ENCODE assay signal across 22 cellular contexts in the genomic region with DNA sequence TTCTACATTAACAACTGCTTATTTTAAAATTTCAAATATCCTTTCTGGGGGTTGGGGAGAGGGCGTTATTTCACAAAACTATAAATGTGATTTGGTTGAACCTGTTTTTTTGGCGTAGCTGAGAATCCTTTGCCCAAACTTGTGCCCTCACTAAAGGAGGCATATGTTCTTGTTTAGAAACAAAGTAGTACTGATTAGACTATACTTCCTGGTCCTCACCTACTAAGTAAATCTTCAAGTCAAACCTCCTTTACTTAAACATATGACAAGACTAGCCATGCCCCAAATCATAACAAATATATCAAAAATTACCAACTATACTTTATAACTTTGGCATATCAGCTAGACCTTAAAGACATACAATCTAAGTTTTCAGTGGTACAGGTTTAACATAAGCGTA. TPM values are rescaled to one million over a fixed set of nuclear protein-coding genes. Genes with fewer than 3 reads are reported as not detected.
DNase-seq lines count a peak whose midpoint lies in the region; ATAC-seq, FAIRE-seq and TF ChIP-seq lines count a peak whose summit lies in the region.
"Had no signal": no experiment of that assay in that cellular context is flagged by ENCODE, and none has a peak within 500 bp of the region (broad histone marks: within the 10 kb centered on the region; RNA-seq: fewer than 3 reads in every experiment).

No MANE protein-coding gene starts in this region.

- peaks cover 64% of the 10 kb centered on the region for H3F3A ChIP-seq in MM.1S (ENCODE audit: insufficient read depth, low read length)

- H2AFZ ChIP-seq in MM.1S (ENCODE audit: low read length) = no peak overlapping the region
- H2AFZ ChIP-seq in GM12878 (ENCODE audit: control insufficient read depth, low read depth, low read length) = no peak overlapping the region

- H3K27me3 ChIP-seq in MM.1S (replicated peaks; ENCODE audit: insufficient read depth, low read length) (no peaks in the 10 kb centered on the region), GM12878 (replicated peaks in 1 of 2; ENCODE audit: control insufficient read depth in 2 of 2, insufficient read depth in 2 of 2, low read length in 1 of 2) (no peaks in the 10 kb centered on the region), upper lobe of left lung (no peaks in the 10 kb centered on the region), HAP-1 (ENCODE audit: low read depth) (no peaks in the 10 kb centered on the region)
- H3K27me3 ChIP-seq: BLaER1 treated with 17β-estradiol and CSF1 and Interleukin-3, amounts not matched to agents 10 nM and 100 nM had no signal

- no peak for TF ChIP-seq RAD21 in GM12878 (IDR thresholded peaks at IDR 0.05; ENCODE audit: insufficient read depth, low read depth, low read length)

- H3K27ac ChIP-seq in MM.1S (ENCODE audit: low read length) (no peak overlapping the region), GM12878 (ENCODE audit: control insufficient read depth, insufficient read depth) (no peak overlapping the region), upper lobe of left lung (no peak overlapping the region)
- H3K27ac ChIP-seq: BLaER1 treated with 17β-estradiol and CSF1 and Interleukin-3, amounts not matched to agents 10 nM and 100 nM had no signal

- H3K9ac ChIP-seq in MM.1S (ENCODE audit: low read length) (no peak overlapping the region), GM12878 (ENCODE audit: control insufficient read depth, insufficient read depth, low read length) (no peak overlapping the region)
- H3K9ac ChIP-seq: BLaER1 treated with 17β-estradiol and CSF1 and Interleukin-3, amounts not matched to agents 10 nM and 100 nM; SK-N-SH had no signal

- H3K79me2 ChIP-seq in MM.1S (ENCODE audit: low read length) = peaks cover 99% of the 10 kb centered on the region
- H3K79me2 ChIP-seq in GM12878 (ENCODE audit: control insufficient read depth, insufficient read depth, low read length) = peaks cover 92% of the 10 kb centered on the region

- peaks cover 58% of the 10 kb centered on the region for H3K4me1 ChIP-seq in MM.1S (ENCODE audit: low read length)
- H3K4me1 ChIP-seq in GM12878 (ENCODE audit: control insufficient read depth, insufficient read depth, low read length) = peaks cover 20% of the 10 kb centered on the region
- peaks cover 23 to 25% (median 24%) of the 10 kb centered on the region in 4 donors for H3K4me1 ChIP-seq in upper lobe of left lung
- peaks cover 10% of the 10 kb centered on the region for H3K4me1 ChIP-seq in HAP-1

- DNase-seq in MM.1S (no peak), GM12878 (ENCODE audit: low read depth, low spot score) (no peak), left colon (no peak), upper lobe of left lung (no peak), NCI-H446 (lab: John Stamatoyannopoulos, UW) (no peak), HAP-1 (ENCODE audit: low spot score in 2 of 2) (no peak)
- DNase-seq: Caco-2; CD4-positive, alpha-beta memory T cell; DMS 273 treated with DMSO at 0.1 percent for 48 hours; DMS79 treated with DMSO at 0.1 percent for 48 hours; GOT3; Karpas-422; NCI-H1417; NCI-H1694 treated with DMSO at 0.1 percent for 48 hours; NCI-H2081 treated with DMSO at 0.1 percent for 48 hours; NCI-H2171 treated with DMSO at 0.1 percent for 48 hours; NCI-H526 treated with DMSO at 0.1 percent for 48 hours; SIG-M5; SK-N-SH had no signal

- CTCF ChIA-PET in GM12878 (lab: Yijun Ruan, JAX) = interaction anchor here (1.4 to 7.3 kb wide), 3 partner anchors 14 to 49 kb away, joined by 3 to 45 read pairs (median 36); no protein-coding TSS in a partner anchor

- POLR2A ChIA-PET in GM12878 (lab: Charles Lee) = interaction anchor here (0.7 to 6.9 kb wide), 6 partner anchors 10 to 26 kb away, joined by 4 to 62 read pairs (median 12); no protein-coding TSS in a partner anchor

- TF ChIP-seq POLR2A in GM12878 (IDR thresholded peaks at IDR 0.05; ENCODE audit: low read depth, low read length) (no peak), upper lobe of left lung (IDR thresholded peaks at IDR 0.05) (no peak)

- ATAC-seq in GM12878 (no peak), left colon (peak; percentile 67), GM21390 (IDR thresholded peaks at IDR 0.05; ENCODE audit: unreplicated experiment) (no peak), upper lobe of left lung (ENCODE audit: low FRiP score in 2 of 2) (no peak)

- peak overlapping the region; percentile 51; the same call in 1 of the 2 replicates for H3K4me2 ChIP-seq in MM.1S (ENCODE audit: low read depth, low read length)
- peak overlapping the region; percentile 28; the same call in 1 of the 2 replicates for H3K4me2 ChIP-seq in GM12878 (ENCODE audit: control insufficient read depth, insufficient read depth)
- H3K4me2 ChIP-seq: SK-N-SH had no signal

- 92% methylated on average over 3 of the region's 3 CpGs for WGBS in GM12878 (ENCODE audit: insufficient coverage, insufficient replicate concordance, low lambda C conversion rate, missing lambda C conversion rate)
- WGBS in upper lobe of left lung, 2 donors = 87 to 88% methylated on average over 3 of the region's 3 CpGs

- no peaks in the 10 kb centered on the region for H4K20me1 ChIP-seq in MM.1S (ENCODE audit: insufficient read depth, low read length)
- H4K20me1 ChIP-seq in GM12878 (ENCODE audit: control insufficient read depth, insufficient read depth) = no peaks in the 10 kb centered on the region; the same call in 1 of the 2 replicates

- H3K36me3 ChIP-seq in MM.1S (replicated peaks; ENCODE audit: insufficient read depth, low read length) (no peaks in the 10 kb centered on the region), GM12878 (ENCODE audit: control insufficient read depth in 2 of 2, insufficient read depth in 2 of 2, low read length in 1 of 2) (peaks cover 0 to 4% of the 10 kb centered on the region in 2 experiments; a peak in 1 of 4 replicates), upper lobe of left lung (no peaks in the 10 kb centered on the region), HAP-1 (replicated peaks) (no peaks in the 10 kb centered on the region)

- no peak for TF ChIP-seq CTCF in MM.1S (IDR thresholded peaks at IDR 0.05; ENCODE audit: low read length)
- no peak for TF ChIP-seq CTCF in GM12878 (IDR thresholded peaks at IDR 0.05 in 2 of 3, conservative IDR thresholded peaks at IDR 0.05 in 1 of 3; ENCODE audit: control insufficient read depth in 2 of 3, extremely low read depth in 1 of 3, insufficient read depth in 1 of 3, low read depth in 3 of 3, low read length in 3 of 3)
- no peak for TF ChIP-seq CTCF in upper lobe of left lung (IDR thresholded peaks at IDR 0.05)

- H3K9me2 ChIP-seq in MM.1S (replicated peaks; ENCODE audit: insufficient read depth, low read length) = no peaks in the 10 kb centered on the region
- H3K9me2 ChIP-seq: SK-N-SH had no signal

- H3K4me3 ChIP-seq in MM.1S (ENCODE audit: low read length) (no peak overlapping the region), GM12878 (no peak overlapping the region), upper lobe of left lung (no peak overlapping the region), HAP-1 (no peak overlapping the region)

- SMC1A ChIA-PET in GM12878 (lab: Charles Lee; ENCODE audit: uncharacterized antibody, unreplicated experiment) = interaction anchor here (1.3 to 11.2 kb wide), 4 partner anchors 8 to 27 kb away, joined by 3 to 231 read pairs (median 10); no protein-coding TSS in a partner anchor

- H3K9me3 ChIP-seq in MM.1S (replicated peaks; ENCODE audit: insufficient read depth, low read length) (no peaks in the 10 kb centered on the region), GM12878 (replicated peaks; ENCODE audit: control insufficient read depth, insufficient read depth, low read length) (no peaks in the 10 kb centered on the region), upper lobe of left lung (no peaks in the 10 kb centered on the region), HAP-1 (no peaks in the 10 kb centered on the region)
- H3K9me3 ChIP-seq: Caco-2, SK-N-SH had no signal

- no peak for FAIRE-seq in GM12878 (lab: Jason Lieb, UNC)
- FAIRE-seq: GM12891 had no signal

- RAD21 ChIA-PET in GM12878 (lab: Charles Lee; ENCODE audit: unreplicated experiment) = interaction anchor here (1.0 to 3.8 kb wide), 5 partner anchors 9 to 48 kb away, joined by 5 to 27 read pairs (median 16); no protein-coding TSS in a partner anchor

- TF ChIP-seq EP300 in GM12878 (IDR thresholded peaks at IDR 0.05; ENCODE audit: borderline replicate concordance in 1 of 2, control insufficient read depth in 1 of 2, low read depth in 2 of 2, low read length in 2 of 2) (no peak), upper lobe of left lung (IDR thresholded peaks at IDR 0.05) (no peak)

- BruUV-seq in GM12878 (replicated peaks; lab: Mats Ljungman, UMichigan) = no TSS peak

- intact Hi-C loops in GM12878 (cut with micrococcal nuclease; ENCODE audit: unreplicated experiment) (no loop called here), left colon (cut with DNase I, micrococcal nuclease) (no loop called here)

- in situ Hi-C loops in GM12878 (cut with MboI) (no loop called here), HAP-1 (cut with MboI; ENCODE audit: low sequenced_read_pairs) (no loop called here)

TF ChIP-seq in GM12878, 131 proteins besides CTCF, POLR2A, EP300 and RAD21 (continues in another document):
- TF ChIP-seq TAF1 (IDR thresholded peaks at IDR 0.05; ENCODE audit: borderline replicate concordance, low read depth, low read length) (no peak), RAD51 (IDR thresholded peaks at IDR 0.05) (no peak), KLF5 (IDR thresholded peaks at IDR 0.05; ENCODE audit: partially characterized antibody) (no peak)

RNA-seq across cellular contexts. Expression of a gene that starts 5.8 kb away (rescaled TPM):
- 163 and 165 TPM in 2 replicates for total RNA-seq in GM12878 (2013; cell fraction: nucleolus; rRNA removed)
- total RNA-seq in GM12878 (2014; rRNA removed) (28.9 and 33.4 TPM in 2 replicates), GM12878 (2014; rRNA removed; fragmentation: Illumina TruSeq; extraction: Trizol) (41.4 and 44.7 TPM in 2 replicates), GM12878 (2021) (23.6 and 24.8 TPM in 2 replicates), left colon (10 to 100 TPM; 25.1 to 39.1 TPM), upper lobe of left lung (10 to 100 TPM; 15.5 to 43.7 (median 23.0) TPM)
- polyA plus RNA-seq in GM12878 (2011; ENCODE audit: low read depth) = 46.5 TPM
- polyA plus RNA-seq in GM12878 (2011; rRNA removed) (26.0 and 33.4 TPM in 2 replicates), GM12878 (2014; fragmentation: Illumina TruSeq; extraction: Trizol) (34.7 and 47.0 TPM in 2 replicates), GM12878 (2014; fragmentation: Nextera tagmentation; extraction: Ambion mirVana) (1 to 10 TPM; 5.0 to 8.2 TPM), GM12878 (2014; rRNA removed) (17.8 and 19.1 TPM in 2 replicates), GM12878 (2016; fragmentation: Nextera tagmentation; extraction: Ambion mirVana) (10 to 100 TPM; 20.2 to 21.2 TPM)
- polyA plus RNA-seq in GM12878 (2011; cell fraction: cytosol; rRNA removed) = 9.8 and 13.2 TPM in 2 replicates
- polyA plus RNA-seq in GM12878 (2011; cell fraction: nucleus; rRNA removed) = 13.3 and 14.2 TPM in 2 replicates
- 33.3 and 35.1 TPM in 2 replicates for polyA plus RNA-seq in GM12878 (2012)
- polyA minus RNA-seq in GM12878 (2011; rRNA and poly(A)+ RNA removed) = 18.5 and 36.6 TPM in 2 replicates
- polyA minus RNA-seq in GM12878 (2011; cell fraction: cytosol; rRNA and poly(A)+ RNA removed) = 12.2 and 12.5 TPM in 2 replicates
- 16.7 and 20.5 TPM in 2 replicates for polyA minus RNA-seq in GM12878 (2011; cell fraction: nucleus; rRNA and poly(A)+ RNA removed)
